Comparison of ENCODE assay signal across 1 cellular context in the genomic region with DNA sequence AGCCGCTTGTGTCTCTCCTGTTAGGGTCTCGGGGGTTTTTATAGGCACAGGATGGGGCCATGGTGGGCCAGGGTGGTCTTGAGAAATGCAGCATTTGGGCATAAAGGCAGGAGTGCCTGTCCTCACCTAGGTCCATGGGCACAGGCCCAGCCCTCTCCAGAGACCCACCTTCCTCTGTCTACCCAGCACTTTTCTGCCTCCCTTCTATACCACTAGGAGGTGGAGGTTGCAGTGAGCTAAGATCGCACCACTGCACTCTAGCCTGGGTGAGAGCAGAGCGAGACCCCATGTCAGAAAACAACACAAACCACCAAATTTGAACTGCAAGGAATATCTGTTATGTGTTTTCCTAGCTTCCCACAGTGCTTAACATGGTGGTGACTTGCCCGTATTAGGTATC.
TF ChIP-seq lines count a peak whose summit lies in the region.

No MANE protein-coding gene starts in this region.

TF ChIP-seq in GM12878, 131 proteins besides CTCF, POLR2A, EP300 and RAD21:
- TF ChIP-seq ATF3 (IDR thresholded peaks at IDR 0.05; ENCODE audit: borderline replicate concordance, extremely low read depth, low read depth, low read length) (no peak), ETV6 (conservative IDR thresholded peaks at IDR 0.05 in 1 of 2, IDR thresholded peaks at IDR 0.05 in 1 of 2; ENCODE audit: borderline replicate concordance in 1 of 2, low read depth in 1 of 2) (no peak)
TF ChIP-seq in GM12878: peak in this region for 0.
